In genomic region chr2:20450201-20451108, GRCh38 we compare ENCODE assay signal across 1 cellular context.
TF ChIP-seq lines count a peak whose summit lies in the region.

No MANE protein-coding gene starts in this region.

TF ChIP-seq in HepG2, 621 proteins besides CTCF, POLR2A, EP300 and RAD21 (continues in another document):
- TF ChIP-seq, protein P1, sequence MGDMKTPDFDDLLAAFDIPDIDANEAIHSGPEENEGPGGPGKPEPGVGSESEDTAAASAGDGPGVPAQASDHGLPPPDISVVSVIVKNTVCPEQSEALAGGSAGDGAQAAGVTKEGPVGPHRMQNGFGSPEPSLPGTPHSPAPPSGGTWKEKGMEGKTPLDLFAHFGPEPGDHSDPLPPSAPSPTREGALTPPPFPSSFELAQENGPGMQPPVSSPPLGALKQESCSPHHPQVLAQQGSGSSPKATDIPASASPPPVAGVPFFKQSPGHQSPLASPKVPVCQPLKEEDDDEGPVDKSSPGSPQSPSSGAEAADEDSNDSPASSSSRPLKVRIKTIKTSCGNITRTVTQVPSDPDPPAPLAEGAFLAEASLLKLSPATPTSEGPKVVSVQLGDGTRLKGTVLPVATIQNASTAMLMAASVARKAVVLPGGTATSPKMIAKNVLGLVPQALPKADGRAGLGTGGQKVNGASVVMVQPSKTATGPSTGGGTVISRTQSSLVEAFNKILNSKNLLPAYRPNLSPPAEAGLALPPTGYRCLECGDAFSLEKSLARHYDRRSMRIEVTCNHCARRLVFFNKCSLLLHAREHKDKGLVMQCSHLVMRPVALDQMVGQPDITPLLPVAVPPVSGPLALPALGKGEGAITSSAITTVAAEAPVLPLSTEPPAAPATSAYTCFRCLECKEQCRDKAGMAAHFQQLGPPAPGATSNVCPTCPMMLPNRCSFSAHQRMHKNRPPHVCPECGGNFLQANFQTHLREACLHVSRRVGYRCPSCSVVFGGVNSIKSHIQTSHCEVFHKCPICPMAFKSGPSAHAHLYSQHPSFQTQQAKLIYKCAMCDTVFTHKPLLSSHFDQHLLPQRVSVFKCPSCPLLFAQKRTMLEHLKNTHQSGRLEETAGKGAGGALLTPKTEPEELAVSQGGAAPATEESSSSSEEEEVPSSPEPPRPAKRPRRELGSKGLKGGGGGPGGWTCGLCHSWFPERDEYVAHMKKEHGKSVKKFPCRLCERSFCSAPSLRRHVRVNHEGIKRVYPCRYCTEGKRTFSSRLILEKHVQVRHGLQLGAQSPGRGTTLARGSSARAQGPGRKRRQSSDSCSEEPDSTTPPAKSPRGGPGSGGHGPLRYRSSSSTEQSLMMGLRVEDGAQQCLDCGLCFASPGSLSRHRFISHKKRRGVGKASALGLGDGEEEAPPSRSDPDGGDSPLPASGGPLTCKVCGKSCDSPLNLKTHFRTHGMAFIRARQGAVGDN (CRISPR knock-in tag; IDR thresholded peaks at IDR 0.05) = peak; percentile 24; the same call in 1 of the 2 replicates
- no peak; the same call in 1 of the 2 replicates for TF ChIP-seq ZNF556 (CRISPR knock-in tag; IDR thresholded peaks at IDR 0.05; ENCODE audit: borderline replicate concordance)
- TF ChIP-seq ZNF10 (CRISPR knock-in tag; IDR thresholded peaks at IDR 0.05; ENCODE audit: borderline replicate concordance, low read depth) = no peak
- peak; percentile 68 for TF ChIP-seq TBX2 (CRISPR knock-in tag; IDR thresholded peaks at IDR 0.05; ENCODE audit: borderline replicate concordance)
- TF ChIP-seq CREB3 (CRISPR knock-in tag; IDR thresholded peaks at IDR 0.05) = peak; percentile 81
- 0 out of 2 replicates have a peak, but pooled peaks have one; percentile 17 for TF ChIP-seq ZBTB4 (CRISPR knock-in tag; IDR thresholded peaks at IDR 0.05; ENCODE audit: borderline replicate concordance)
- peak; percentile 84 for TF ChIP-seq TCF7 (IDR thresholded peaks at IDR 0.05; ENCODE audit: low read depth)
- TF ChIP-seq, protein P2, sequence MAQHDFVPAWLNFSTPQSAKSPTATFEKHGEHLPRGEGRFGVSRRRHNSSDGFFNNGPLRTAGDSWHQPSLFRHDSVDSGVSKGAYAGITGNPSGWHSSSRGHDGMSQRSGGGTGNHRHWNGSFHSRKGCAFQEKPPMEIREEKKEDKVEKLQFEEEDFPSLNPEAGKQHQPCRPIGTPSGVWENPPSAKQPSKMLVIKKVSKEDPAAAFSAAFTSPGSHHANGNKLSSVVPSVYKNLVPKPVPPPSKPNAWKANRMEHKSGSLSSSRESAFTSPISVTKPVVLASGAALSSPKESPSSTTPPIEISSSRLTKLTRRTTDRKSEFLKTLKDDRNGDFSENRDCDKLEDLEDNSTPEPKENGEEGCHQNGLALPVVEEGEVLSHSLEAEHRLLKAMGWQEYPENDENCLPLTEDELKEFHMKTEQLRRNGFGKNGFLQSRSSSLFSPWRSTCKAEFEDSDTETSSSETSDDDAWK (CRISPR knock-in tag; IDR thresholded peaks at IDR 0.05) = no peak
- TF ChIP-seq BRF2 (CRISPR knock-in tag; IDR thresholded peaks at IDR 0.05) = peak; percentile 71; the same call in 1 of the 2 replicates
- peak; percentile 21; the same call in 1 of the 2 replicates for TF ChIP-seq ZNF34 (CRISPR knock-in tag; IDR thresholded peaks at IDR 0.05; ENCODE audit: borderline replicate concordance)
- TF ChIP-seq KLF12 (CRISPR knock-in tag; IDR thresholded peaks at IDR 0.05; ENCODE audit: borderline replicate concordance) = peak; percentile 61; the same call in 1 of the 2 replicates
- 0 out of 2 replicates have a peak, but pooled peaks have one; percentile 39 for TF ChIP-seq ZNF605 (CRISPR knock-in tag; IDR thresholded peaks at IDR 0.05)
- TF ChIP-seq ZNF781 (CRISPR knock-in tag; IDR thresholded peaks at IDR 0.05; ENCODE audit: borderline replicate concordance, not compliant biosample characterization) = peak; percentile 75
- TF ChIP-seq, protein P3, sequence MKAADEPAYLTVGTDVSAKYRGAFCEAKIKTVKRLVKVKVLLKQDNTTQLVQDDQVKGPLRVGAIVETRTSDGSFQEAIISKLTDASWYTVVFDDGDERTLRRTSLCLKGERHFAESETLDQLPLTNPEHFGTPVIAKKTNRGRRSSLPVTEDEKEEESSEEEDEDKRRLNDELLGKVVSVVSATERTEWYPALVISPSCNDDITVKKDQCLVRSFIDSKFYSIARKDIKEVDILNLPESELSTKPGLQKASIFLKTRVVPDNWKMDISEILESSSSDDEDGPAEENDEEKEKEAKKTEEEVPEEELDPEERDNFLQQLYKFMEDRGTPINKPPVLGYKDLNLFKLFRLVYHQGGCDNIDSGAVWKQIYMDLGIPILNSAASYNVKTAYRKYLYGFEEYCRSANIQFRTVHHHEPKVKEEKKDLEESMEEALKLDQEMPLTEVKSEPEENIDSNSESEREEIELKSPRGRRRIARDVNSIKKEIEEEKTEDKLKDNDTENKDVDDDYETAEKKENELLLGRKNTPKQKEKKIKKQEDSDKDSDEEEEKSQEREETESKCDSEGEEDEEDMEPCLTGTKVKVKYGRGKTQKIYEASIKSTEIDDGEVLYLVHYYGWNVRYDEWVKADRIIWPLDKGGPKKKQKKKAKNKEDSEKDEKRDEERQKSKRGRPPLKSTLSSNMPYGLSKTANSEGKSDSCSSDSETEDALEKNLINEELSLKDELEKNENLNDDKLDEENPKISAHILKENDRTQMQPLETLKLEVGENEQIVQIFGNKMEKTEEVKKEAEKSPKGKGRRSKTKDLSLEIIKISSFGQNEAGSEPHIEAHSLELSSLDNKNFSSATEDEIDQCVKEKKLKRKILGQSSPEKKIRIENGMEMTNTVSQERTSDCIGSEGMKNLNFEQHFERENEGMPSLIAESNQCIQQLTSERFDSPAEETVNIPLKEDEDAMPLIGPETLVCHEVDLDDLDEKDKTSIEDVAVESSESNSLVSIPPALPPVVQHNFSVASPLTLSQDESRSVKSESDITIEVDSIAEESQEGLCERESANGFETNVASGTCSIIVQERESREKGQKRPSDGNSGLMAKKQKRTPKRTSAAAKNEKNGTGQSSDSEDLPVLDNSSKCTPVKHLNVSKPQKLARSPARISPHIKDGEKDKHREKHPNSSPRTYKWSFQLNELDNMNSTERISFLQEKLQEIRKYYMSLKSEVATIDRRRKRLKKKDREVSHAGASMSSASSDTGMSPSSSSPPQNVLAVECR (CRISPR knock-in tag; IDR thresholded peaks at IDR 0.05; ENCODE audit: borderline replicate concordance) = peak; percentile 24; the same call in 1 of the 2 replicates
- TF ChIP-seq REL (CRISPR knock-in tag; conservative IDR thresholded peaks at IDR 0.05) = no peak
- TF ChIP-seq ZNF747 (CRISPR knock-in tag; IDR thresholded peaks at IDR 0.05; ENCODE audit: borderline replicate concordance) = 0 out of 2 replicates have a peak, but pooled peaks have one; percentile 44
- no peak; the same call in 1 of the 2 replicates for TF ChIP-seq TGIF2 (CRISPR knock-in tag; IDR thresholded peaks at IDR 0.05)
- peak; percentile 57 for TF ChIP-seq KMT2B (CRISPR knock-in tag; IDR thresholded peaks at IDR 0.05)
- peak; percentile 61 for TF ChIP-seq FOXJ3 (CRISPR knock-in tag; IDR thresholded peaks at IDR 0.05; ENCODE audit: borderline replicate concordance)
- no peak for TF ChIP-seq HNRNPLL (IDR thresholded peaks at IDR 0.05; ENCODE audit: low read depth, low read length, poor library complexity, severe bottlenecking)
- TF ChIP-seq CHD2 (IDR thresholded peaks at IDR 0.05; ENCODE audit: low read depth, low read length) = peak; percentile 40
- TF ChIP-seq NCOR1 (IDR thresholded peaks at IDR 0.05; ENCODE audit: borderline replicate concordance, low read length) = peak; percentile 63; the same call in 1 of the 2 replicates
- peak; percentile 72 for TF ChIP-seq SKI (IDR thresholded peaks at IDR 0.05; ENCODE audit: partially characterized antibody)
- TF ChIP-seq ZNF710 (CRISPR knock-in tag; IDR thresholded peaks at IDR 0.05; ENCODE audit: borderline replicate concordance) = no peak
- peak; percentile 58; the same call in 1 of the 2 replicates for TF ChIP-seq HIC2 (CRISPR knock-in tag; IDR thresholded peaks at IDR 0.05; ENCODE audit: low read depth)
- no peak for TF ChIP-seq ZNF563 (CRISPR knock-in tag; IDR thresholded peaks at IDR 0.05)
- TF ChIP-seq ZNF513 (CRISPR knock-in tag; conservative IDR thresholded peaks at IDR 0.05) = no peak
- TF ChIP-seq SALL2 (CRISPR knock-in tag; IDR thresholded peaks at IDR 0.05) = peak; percentile 86; the same call in 1 of the 2 replicates
- TF ChIP-seq SOX5 (CRISPR knock-in tag; IDR thresholded peaks at IDR 0.05; ENCODE audit: borderline replicate concordance) = peak; percentile 61; the same call in 1 of the 2 replicates
- TF ChIP-seq PITX1 (CRISPR knock-in tag; IDR thresholded peaks at IDR 0.05) = 0 out of 2 replicates have a peak, but pooled peaks have one; percentile 47
